33 cellular contexts compared by ENCODE assay signal in genomic region chr15:88441076-88441730, GRCh38.
"Had no signal": no experiment of that assay in that cellular context is flagged by ENCODE, and none has a peak within 500 bp of the region (broad histone marks: within the 10 kb centered on the region; RNA-seq: fewer than 3 reads in every experiment).

No MANE protein-coding gene starts in this region.

- H3K36me3 ChIP-seq: adrenal gland, brain microvascular endothelial cell, breast epithelium had no signal

- H3K27me3 ChIP-seq: adrenal gland, body of pancreas, brain microvascular endothelial cell, breast epithelium had no signal

- H3K4me1 ChIP-seq: adrenal gland, body of pancreas, breast epithelium had no signal

- FAIRE-seq: astrocyte, TTC549 had no signal

- H3K9me3 ChIP-seq: adrenal gland had no signal

- ATAC-seq: activated CD8-positive, alpha-beta T cell treated with anti-CD3 and anti-CD28 coated beads for 36 hours; activated naive CD4-positive, alpha-beta T cell treated with anti-CD3 and anti-CD28 coated beads, Interleukin-2, amount 50 U/mL, for 72 hours; activated T-cell treated with anti-CD3 and anti-CD28 coated beads, Interleukin-2, amount 50 U/mL, for 4 hours; activated T-cell treated with anti-CD3 and anti-CD28 coated beads, Interleukin-2, amount 50 U/mL, for 72 hours; activated T-helper 17 cell treated with anti-CD3 and anti-CD28 coated beads, Interleukin-2, amount 50 U/mL, for 72 hours; body of pancreas had no signal

- H3K4me3 ChIP-seq: adrenal gland, body of pancreas, breast epithelium had no signal

- DNase-seq: activated B cell treated with CpG ODN at 0.5 μM for 24 hours; activated CD4-positive, alpha-beta memory T cell treated with anti-CD3 and anti-CD28 coated beads for 36 hours; activated CD4-positive, alpha-beta T cell treated with anti-CD3 and anti-CD28 coated beads for 4 hours; activated CD4-positive, alpha-beta T cell treated with anti-CD3 and anti-CD28 coated beads, Interleukin-2, amount 10 ng/mL, durations not matched to agents 24 days and 14 days; activated CD4-positive, alpha-beta T cell treated with anti-CD3 and anti-CD28 coated beads, Interleukin-2, amount 50 U/mL, for 1 hour; activated CD4-positive, alpha-beta T cell treated with anti-CD3 and anti-CD28 coated beads, Interleukin-2, amount 50 U/mL, for 4 hours; activated CD4-positive, CD25-positive, alpha-beta regulatory T cell treated with anti-CD3 and anti-CD28 coated beads, Interleukin-2, amount 50 U/mL, for 72 hours; activated CD8-positive, alpha-beta memory T cell treated with anti-CD3 and anti-CD28 coated beads, Interleukin-2, amount 50 U/mL, for 4 hours; activated CD8-positive, alpha-beta T cell treated with anti-CD3 and anti-CD28 coated beads for 36 hours; activated effector memory CD4-positive, alpha-beta T cell treated with anti-CD3 and anti-CD28 coated beads, Interleukin-2, amount 50 U/mL, for 16 hours; activated gamma-delta T cell treated with Interleukin-2 at 50 U/mL for 16 hours; activated naive CD4-positive, alpha-beta T cell; activated naive CD4-positive, alpha-beta T cell treated with anti-CD3 and anti-CD28 coated beads for 36 hours; activated naive CD4-positive, alpha-beta T cell treated with anti-CD3 and anti-CD28 coated beads, Interleukin-2, amount 50 U/mL, for 16 hours; activated naive CD8-positive, alpha-beta T cell treated with anti-CD3 and anti-CD28 coated beads for 36 hours; activated T-cell treated with anti-CD3 and anti-CD28 coated beads for 4 hours; activated T-cell treated with anti-CD3 and anti-CD28 coated beads, Interleukin-2, amount 50 U/mL, for 1 hour; activated T-cell treated with anti-CD3 and anti-CD28 coated beads, Interleukin-2, amount 50 U/mL, for 4 hours; activated T-cell treated with anti-CD3 and anti-CD28 coated beads, Interleukin-2, amount 50 U/mL, for 72 hours; adrenal gland; amniotic stem cell; aorta; body of pancreas; brain microvascular endothelial cell; central memory CD4-positive, alpha-beta T cell; T-helper 2 cell; T-helper 9 cell had no signal

- H3K27ac ChIP-seq: adrenal gland, body of pancreas, brain microvascular endothelial cell, breast epithelium, VCaP had no signal
